Comparison of ENCODE assay signal across 19 cellular contexts in the genomic region with DNA sequence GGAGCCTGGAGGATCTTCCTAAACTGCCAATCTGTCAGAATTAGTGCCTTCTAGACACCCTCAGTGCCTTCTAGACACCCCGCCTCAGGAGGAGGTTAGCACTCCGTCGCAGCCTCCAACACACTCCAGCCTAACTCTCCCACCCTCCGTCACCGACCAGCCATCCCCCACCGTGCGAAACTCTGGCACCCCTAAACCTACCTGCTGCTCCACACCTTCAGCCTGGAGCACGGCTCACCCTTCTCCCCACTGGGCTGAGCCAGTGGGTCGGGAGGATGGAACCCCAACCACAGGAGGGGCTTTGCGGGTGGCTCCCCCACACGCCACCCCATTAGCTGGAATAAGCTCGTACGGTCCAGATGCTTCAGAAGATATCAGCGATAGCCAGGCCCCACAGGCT.
DNase-seq lines count a peak whose midpoint lies in the region; ATAC-seq and TF ChIP-seq lines count a peak whose summit lies in the region.
"Had no signal": no experiment of that assay in that cellular context is flagged by ENCODE, and none has a peak within 500 bp of the region (broad histone marks: within the 10 kb centered on the region; RNA-seq: fewer than 3 reads in every experiment).

No MANE protein-coding gene starts in this region.

- H3K27me3 ChIP-seq in SJCRH30, result no peaks in the 10 kb centered on the region
- H3K27me3 ChIP-seq: MG63 had no signal

- H3K4me3 ChIP-seq in SJCRH30, result no peak overlapping the region
- H3K4me3 ChIP-seq: MG63 had no signal

- no peak for ATAC-seq in GM18519 (IDR thresholded peaks at IDR 0.05; ENCODE audit: low FRiP score, unreplicated experiment)
- no peak for ATAC-seq in stimulated activated naive CD8-positive, alpha-beta T cell treated with anti-CD3 and anti-CD28 coated beads, Interleukin-15, amount 100 ng/mL, for 72 hours

- H3K36me3 Mint-ChIP-seq in neural crest cell (ENCODE audit: low read depth), result no peaks in the 10 kb centered on the region
- H3K36me3 Mint-ChIP-seq: CD8-positive, alpha-beta memory T cell had no signal

- DNase-seq in activated CD8-positive, alpha-beta memory T cell treated with anti-CD3 and anti-CD28 coated beads for 24 hours, result peak; percentile 21
- DNase-seq in activated CD8-positive, alpha-beta memory T cell treated with anti-CD3 and anti-CD28 coated beads, Interleukin-2, amount 50 U/mL, for 4 hours, result no peak
- DNase-seq in islet precursor cell, result peak; percentile 35
- no peak for DNase-seq in neural crest cell (ENCODE audit: low read depth, low spot score)
- no peak for DNase-seq in SJCRH30
- DNase-seq in stimulated activated naive CD8-positive, alpha-beta T cell treated with anti-CD3 and anti-CD28 coated beads, Interleukin-15, amount 100 ng/mL, for 72 hours, result no peak
- DNase-seq: 8988T; AML-193; C1 segment of cervical spinal cord; CD8-positive, alpha-beta memory T cell; GOT3; MG63; NCI-H1048; NCI-H1417 treated with DMSO at 0.1 percent for 48 hours; NCI-H187; SHP77 treated with DMSO at 0.1 percent for 48 hours; SK-N-SH had no signal

- H3K9me3 Mint-ChIP-seq in neural crest cell, result peaks cover 4% of the 10 kb centered on the region
- H3K9me3 Mint-ChIP-seq in stimulated activated naive CD8-positive, alpha-beta T cell treated with anti-CD3 and anti-CD28 coated beads, Interleukin-15, amount 100 ng/mL, for 72 hours, result peaks cover 7 to 11% of the 10 kb centered on the region in 2 donors

- no peak for TF ChIP-seq CTCF in neural crest cell (conservative IDR thresholded peaks at IDR 0.05)

- no peak overlapping the region for H3K4me3 Mint-ChIP-seq in neural crest cell
- H3K4me3 Mint-ChIP-seq in stimulated activated naive CD8-positive, alpha-beta T cell treated with anti-CD3 and anti-CD28 coated beads, Interleukin-15, amount 100 ng/mL, for 72 hours, result no peak overlapping the region
- H3K4me3 Mint-ChIP-seq: CD8-positive, alpha-beta memory T cell had no signal

- no peak overlapping the region for H3K27ac ChIP-seq in SJCRH30
- H3K27ac ChIP-seq: RWPE1 had no signal

- peaks cover 13% of the 10 kb centered on the region for H3K4me1 Mint-ChIP-seq in neural crest cell
- no peaks in the 10 kb centered on the region for H3K4me1 Mint-ChIP-seq in stimulated activated naive CD8-positive, alpha-beta T cell treated with anti-CD3 and anti-CD28 coated beads, Interleukin-15, amount 100 ng/mL, for 72 hours
- H3K4me1 Mint-ChIP-seq: CD8-positive, alpha-beta memory T cell had no signal

- H3K9me3 ChIP-seq in SJCRH30 (replicated peaks), result no peaks in the 10 kb centered on the region
- H3K9me3 ChIP-seq: MG63, SK-N-SH had no signal

- H3K36me3 ChIP-seq in SJCRH30, result no peaks in the 10 kb centered on the region
- H3K36me3 ChIP-seq: MG63 had no signal

- no peaks in the 10 kb centered on the region for H3K27me3 Mint-ChIP-seq in neural crest cell (ENCODE audit: low read depth)
- H3K27me3 Mint-ChIP-seq in stimulated activated naive CD8-positive, alpha-beta T cell treated with anti-CD3 and anti-CD28 coated beads, Interleukin-15, amount 100 ng/mL, for 72 hours, result no peaks in the 10 kb centered on the region
- H3K27me3 Mint-ChIP-seq: CD8-positive, alpha-beta memory T cell had no signal

- no peaks in the 10 kb centered on the region for H3K4me1 ChIP-seq in SJCRH30

- H3K27ac Mint-ChIP-seq in neural crest cell (ENCODE audit: unreplicated experiment), result peak overlapping the region; percentile 81
- peak overlapping the region in 1 of 2 donors; percentile 8 for H3K27ac Mint-ChIP-seq in stimulated activated naive CD8-positive, alpha-beta T cell treated with anti-CD3 and anti-CD28 coated beads, Interleukin-15, amount 100 ng/mL, for 72 hours
- H3K27ac Mint-ChIP-seq: CD8-positive, alpha-beta memory T cell had no signal

Comparison
In these comparisons a context has a peak if more than half of its experiments do, and no peak if none do; other contexts are left out.
1. DNase-seq: peak in activated CD8-positive, alpha-beta memory T cell treated with anti-CD3 and anti-CD28 coated beads for 24 hours (single experiment) and islet precursor cell (single experiment); none in activated CD8-positive, alpha-beta memory T cell treated with anti-CD3 and anti-CD28 coated beads, Interleukin-2, amount 50 U/mL, for 4 hours (single experiment), neural crest cell (single experiment), SJCRH30 (0 of 2) and stimulated activated naive CD8-positive, alpha-beta T cell treated with anti-CD3 and anti-CD28 coated beads, Interleukin-15, amount 100 ng/mL, for 72 hours (0 of 2).